ENCODE assay signal across 1 cellular context in the genomic region with DNA sequence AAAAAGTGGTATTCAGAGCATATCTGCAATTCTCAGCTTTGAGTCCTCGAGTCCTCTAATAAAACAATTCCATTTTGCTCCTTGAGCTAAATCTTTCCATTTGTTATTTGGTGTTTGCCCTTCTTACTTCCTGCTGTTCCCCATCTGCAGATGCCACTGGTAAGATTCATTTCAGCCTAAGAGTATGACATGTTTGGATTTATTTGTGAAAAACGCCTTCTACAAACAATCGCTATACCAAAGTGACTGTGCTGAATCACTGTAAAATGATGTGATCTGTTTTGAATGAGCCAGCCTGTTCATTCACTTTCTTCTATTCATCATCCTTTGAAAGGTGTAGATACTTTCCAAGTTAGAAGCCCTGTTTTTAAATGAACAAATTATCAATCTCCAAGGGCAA.
A peak's percentile ranks its signal among the peaks of the same experiment; 100 is the strongest.
TF ChIP-seq lines count a peak whose summit lies in the region.

No MANE protein-coding gene starts in this region.

TF ChIP-seq in IMR-90, 13 proteins besides CTCF, POLR2A, EP300 and RAD21 (continued from another document):
- TF ChIP-seq, protein P1, sequence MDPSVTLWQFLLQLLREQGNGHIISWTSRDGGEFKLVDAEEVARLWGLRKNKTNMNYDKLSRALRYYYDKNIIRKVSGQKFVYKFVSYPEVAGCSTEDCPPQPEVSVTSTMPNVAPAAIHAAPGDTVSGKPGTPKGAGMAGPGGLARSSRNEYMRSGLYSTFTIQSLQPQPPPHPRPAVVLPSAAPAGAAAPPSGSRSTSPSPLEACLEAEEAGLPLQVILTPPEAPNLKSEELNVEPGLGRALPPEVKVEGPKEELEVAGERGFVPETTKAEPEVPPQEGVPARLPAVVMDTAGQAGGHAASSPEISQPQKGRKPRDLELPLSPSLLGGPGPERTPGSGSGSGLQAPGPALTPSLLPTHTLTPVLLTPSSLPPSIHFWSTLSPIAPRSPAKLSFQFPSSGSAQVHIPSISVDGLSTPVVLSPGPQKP (IDR thresholded peaks at IDR 0.05; ENCODE audit: borderline replicate concordance, low read depth, low read length), result no peak
- no peak for TF ChIP-seq RFX5 (IDR thresholded peaks at IDR 0.05; ENCODE audit: low read depth, low read length)
- TF ChIP-seq FOS (IDR thresholded peaks at IDR 0.05; ENCODE audit: low read depth, low read length), result peak; percentile 8; the same call in 1 of the 2 replicates
- no peak for TF ChIP-seq MAZ (IDR thresholded peaks at IDR 0.05; ENCODE audit: borderline replicate concordance, low read depth, low read length)
- TF ChIP-seq MXI1 (IDR thresholded peaks at IDR 0.05; ENCODE audit: borderline replicate concordance, low read depth, low read length), result no peak
- TF ChIP-seq MAFK (IDR thresholded peaks at IDR 0.05; ENCODE audit: low read depth, low read length), result peak; percentile 45; the same call in 1 of the 2 replicates
- TF ChIP-seq NFE2L2 (IDR thresholded peaks at IDR 0.05; ENCODE audit: low read depth, low read length), result peak; percentile 83
